ENCODE assay signal across 31 cellular contexts in the genomic region with DNA sequence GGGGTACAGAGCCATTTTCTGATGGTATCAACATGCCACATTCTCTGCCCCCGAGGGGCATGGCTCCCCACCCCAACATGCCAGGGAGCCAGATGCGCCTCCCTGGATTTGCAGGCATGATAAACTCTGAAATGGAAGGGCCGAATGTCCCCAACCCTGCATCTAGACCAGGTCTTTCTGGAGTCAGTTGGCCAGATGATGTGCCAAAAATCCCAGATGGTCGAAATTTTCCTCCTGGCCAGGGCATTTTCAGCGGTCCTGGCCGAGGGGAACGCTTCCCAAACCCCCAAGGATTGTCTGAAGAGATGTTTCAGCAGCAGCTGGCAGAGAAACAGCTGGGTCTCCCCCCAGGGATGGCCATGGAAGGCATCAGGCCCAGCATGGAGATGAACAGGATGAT.
"Had no signal": no experiment of that assay in that cellular context is flagged by ENCODE, and none has a peak within 500 bp of the region (broad histone marks: within the 10 kb centered on the region; RNA-seq: fewer than 3 reads in every experiment).

No MANE protein-coding gene starts in this region.

- H3K9me3 ChIP-seq: adrenal gland, body of pancreas, esophagus squamous epithelium had no signal

- H3K4me1 ChIP-seq: adrenal gland, body of pancreas had no signal

- H3K4me3 Mint-ChIP-seq: activated B cell treated with CpG ODN at 0.5 μM for 24 hours; activated CD8-positive, alpha-beta T cell treated with anti-CD3 and anti-CD28 coated beads for 36 hours; activated naive CD4-positive, alpha-beta T cell treated with anti-CD3 and anti-CD28 coated beads, Interleukin-2, amount 50 U/mL, for 24 hours; activated naive CD8-positive, alpha-beta T cell treated with anti-CD3 and anti-CD28 coated beads for 36 hours; activated naive CD8-positive, alpha-beta T cell treated with anti-CD3 and anti-CD28 coated beads, Interleukin-2, amount 50 U/mL, for 24 hours; activated T-cell treated with anti-CD3 and anti-CD28 coated beads, Interleukin-2, amount 50 U/mL, for 4 hours had no signal

- H3K27me3 ChIP-seq: adrenal gland, body of pancreas, cardiac muscle cell, esophagus squamous epithelium had no signal

- H3K27me3 Mint-ChIP-seq: activated B cell treated with CpG ODN at 0.5 μM for 24 hours; activated CD8-positive, alpha-beta T cell treated with anti-CD3 and anti-CD28 coated beads for 36 hours; activated naive CD4-positive, alpha-beta T cell treated with anti-CD3 and anti-CD28 coated beads, Interleukin-2, amount 50 U/mL, for 24 hours; activated naive CD8-positive, alpha-beta T cell treated with anti-CD3 and anti-CD28 coated beads for 36 hours; activated naive CD8-positive, alpha-beta T cell treated with anti-CD3 and anti-CD28 coated beads, Interleukin-2, amount 50 U/mL, for 24 hours; activated T-helper 17 cell treated with anti-CD3 and anti-CD28 coated beads, Interleukin-2, amount 50 U/mL, for 72 hours; effector memory CD8-positive, alpha-beta T cell had no signal

- H3K4me1 Mint-ChIP-seq: activated B cell treated with CpG ODN at 0.5 μM for 24 hours had no signal

- H3K27ac Mint-ChIP-seq: activated B cell treated with CpG ODN at 0.5 μM for 24 hours; activated naive CD4-positive, alpha-beta T cell treated with anti-CD3 and anti-CD28 coated beads, Interleukin-2, amount 50 U/mL, for 24 hours; activated naive CD8-positive, alpha-beta T cell treated with anti-CD3 and anti-CD28 coated beads for 36 hours; activated naive CD8-positive, alpha-beta T cell treated with anti-CD3 and anti-CD28 coated beads, Interleukin-2, amount 50 U/mL, for 24 hours; activated T-helper 17 cell treated with anti-CD3 and anti-CD28 coated beads, Interleukin-2, amount 50 U/mL, for 72 hours; effector memory CD8-positive, alpha-beta T cell had no signal

- DNase-seq: activated B cell treated with CpG ODN at 0.5 μM for 24 hours; activated CD4-positive, alpha-beta T cell treated with anti-CD3 and anti-CD28 coated beads for 48 hours; activated CD4-positive, alpha-beta T cell treated with anti-CD3 and anti-CD28 coated beads, Interleukin-2, amount 50 U/mL, for 1 hour; activated CD4-positive, alpha-beta T cell treated with anti-CD3 and anti-CD28 coated beads, Interleukin-2, amount 50 U/mL, for 48 hours; activated CD8-positive, alpha-beta memory T cell treated with anti-CD3 and anti-CD28 coated beads for 24 hours; activated CD8-positive, alpha-beta T cell treated with anti-CD3 and anti-CD28 coated beads for 36 hours; activated effector memory CD4-positive, alpha-beta T cell treated with Interleukin-2 at 50 U/mL for 16 hours; activated gamma-delta T cell treated with Interleukin-2 at 50 U/mL for 16 hours; activated naive CD4-positive, alpha-beta T cell treated with Interleukin-2 at 50 U/mL for 16 hours; activated naive CD8-positive, alpha-beta T cell treated with anti-CD3 and anti-CD28 coated beads for 36 hours; activated naive CD8-positive, alpha-beta T cell treated with anti-CD3 and anti-CD28 coated beads, Interleukin-2, amount 50 U/mL, for 24 hours; activated T-cell treated with anti-CD3 and anti-CD28 coated beads, Interleukin-2, amount 50 U/mL, for 4 hours; adrenal gland; amygdala; aorta; body of pancreas; central memory CD4-positive, alpha-beta T cell; cortex of kidney; dermis blood vessel endothelial cell; effector CD4-positive, alpha-beta T cell; effector memory CD8-positive, alpha-beta T cell; erythroblast; esophagus squamous epithelium; foreskin melanocyte; head of caudate nucleus; T1000; WERI-Rb-1 had no signal

- H3K9me3 Mint-ChIP-seq: activated B cell treated with CpG ODN at 0.5 μM for 24 hours; activated CD8-positive, alpha-beta T cell treated with anti-CD3 and anti-CD28 coated beads for 36 hours; activated naive CD4-positive, alpha-beta T cell treated with anti-CD3 and anti-CD28 coated beads, Interleukin-2, amount 50 U/mL, for 24 hours; activated naive CD8-positive, alpha-beta T cell treated with anti-CD3 and anti-CD28 coated beads for 36 hours; activated naive CD8-positive, alpha-beta T cell treated with anti-CD3 and anti-CD28 coated beads, Interleukin-2, amount 50 U/mL, for 24 hours; activated T-cell treated with anti-CD3 and anti-CD28 coated beads, Interleukin-2, amount 50 U/mL, for 4 hours; activated T-helper 17 cell treated with anti-CD3 and anti-CD28 coated beads, Interleukin-2, amount 50 U/mL, for 72 hours; effector memory CD8-positive, alpha-beta T cell had no signal

- H3K27ac ChIP-seq: adrenal gland, body of pancreas, cardiac muscle cell, WERI-Rb-1 had no signal

- ATAC-seq: activated CD4-positive, CD25-positive, alpha-beta regulatory T cell treated with anti-CD3 and anti-CD28 coated beads, Interleukin-2, amount 50 U/mL, for 24 hours; activated CD8-positive, alpha-beta T cell treated with anti-CD3 and anti-CD28 coated beads for 36 hours; activated naive CD8-positive, alpha-beta T cell treated with anti-CD3 and anti-CD28 coated beads, Interleukin-2, amount 50 U/mL, for 24 hours; activated T-cell treated with anti-CD3 and anti-CD28 coated beads, Interleukin-2, amount 50 U/mL, for 4 hours; activated T-helper 17 cell treated with anti-CD3 and anti-CD28 coated beads, Interleukin-2, amount 50 U/mL, for 72 hours; effector memory CD8-positive, alpha-beta T cell had no signal

- H3K4me3 ChIP-seq: adrenal gland, body of pancreas, cardiac muscle cell, esophagus squamous epithelium had no signal
